9 cellular contexts compared by ENCODE assay signal in genomic region chr19:1690570-1691307, GRCh38. TPM values are rescaled to one million over a fixed set of nuclear protein-coding genes. Genes with fewer than 3 reads are reported as not detected.
DNase-seq lines count a peak whose midpoint lies in the region; ATAC-seq and TF ChIP-seq lines count a peak whose summit lies in the region.
"Had no signal": no experiment of that assay in that cellular context is flagged by ENCODE, and none has a peak within 500 bp of the region (broad histone marks: within the 10 kb centered on the region; RNA-seq: fewer than 3 reads in every experiment).

No MANE protein-coding gene starts in this region.

- no peaks in the 10 kb centered on the region for H3K4me1 Mint-ChIP-seq in CD4-positive, alpha-beta memory T cell
- no peaks in the 10 kb centered on the region for H3K4me1 Mint-ChIP-seq in endothelial cell (ENCODE audit: unreplicated experiment)
- no peaks in the 10 kb centered on the region for H3K4me1 Mint-ChIP-seq in glutamatergic neuron (ENCODE audit: low read depth, unreplicated experiment)

- peaks cover 0 to 13% (median 9%) of the 10 kb centered on the region in 8 donors for H3K9me3 Mint-ChIP-seq in CD4-positive, alpha-beta memory T cell
- H3K9me3 Mint-ChIP-seq in endothelial cell (ENCODE audit: unreplicated experiment) (no peaks in the 10 kb centered on the region), glutamatergic neuron (ENCODE audit: unreplicated experiment) (peaks cover 5% of the 10 kb centered on the region)

- WGBS in testis, 2 donors = 7 to 17% methylated on average over 19 to 32 of the region's 32 CpGs

- H3K27me3 Mint-ChIP-seq in CD4-positive, alpha-beta memory T cell = peaks cover 11 to 20% of the 10 kb centered on the region in 2 donors
- H3K27me3 Mint-ChIP-seq in endothelial cell (ENCODE audit: unreplicated experiment) (peaks cover 12% of the 10 kb centered on the region), glutamatergic neuron (ENCODE audit: unreplicated experiment) (peaks cover 9% of the 10 kb centered on the region)

- ATAC-seq in GM21367 (IDR thresholded peaks at IDR 0.05; ENCODE audit: unreplicated experiment) = no peak

- H3K4me3 Mint-ChIP-seq in CD4-positive, alpha-beta memory T cell = peak overlapping the region in 1 of 8 donors; percentile 31
- H3K4me3 Mint-ChIP-seq in endothelial cell (ENCODE audit: unreplicated experiment) (no peak overlapping the region), glutamatergic neuron (ENCODE audit: unreplicated experiment) (no peak overlapping the region)

- H3K4me3 ChIP-seq in CD4-positive, alpha-beta memory T cell (ENCODE audit: low read length in 2 of 2) = no peak overlapping the region
- H3K4me3 ChIP-seq in Jurkat, Clone E6-1 (ENCODE audit: low read length) = no peak overlapping the region
- H3K4me3 ChIP-seq in iPS-18c (ENCODE audit: insufficient read depth, low read depth, low read length) (peak overlapping the region; percentile 20; the same call in 1 of the 2 replicates), testis (no peak overlapping the region)
- H3K4me3 ChIP-seq: right lobe of liver had no signal

- no peak for TF ChIP-seq POLR2A in testis (IDR thresholded peaks at IDR 0.05)

- H3K9me3 ChIP-seq in CD4-positive, alpha-beta memory T cell (ENCODE audit: control insufficient read depth in 1 of 2, low read length in 2 of 2) = no peaks in the 10 kb centered on the region
- no peaks in the 10 kb centered on the region for H3K9me3 ChIP-seq in iPS-18c (ENCODE audit: control insufficient read depth, insufficient read depth, low read length)
- H3K9me3 ChIP-seq in testis = no peaks in the 10 kb centered on the region
- H3K9me3 ChIP-seq: right lobe of liver had no signal

- POLR2A ChIA-PET in CD4-positive, alpha-beta memory T cell (lab: Charles Lee; ENCODE audit: partially characterized antibody) = no interaction called here

- no peaks in the 10 kb centered on the region for H3K4me1 ChIP-seq in CD4-positive, alpha-beta memory T cell (ENCODE audit: insufficient read depth, low read length)
- H3K4me1 ChIP-seq in testis = no peaks in the 10 kb centered on the region
- H3K4me1 ChIP-seq: right lobe of liver had no signal

- intact Hi-C loops in CD4-positive, alpha-beta memory T cell (cut with micrococcal nuclease) = no loop called here
- intact Hi-C loops in testis (cut with DNase I; ENCODE audit: low total_unique reads) = no loop called here

- DNase-seq in CD4-positive, alpha-beta memory T cell = peak in 3 of 5 donors; percentile 38 to 61 (median 43)
- DNase-seq in Jurkat, Clone E6-1 (ENCODE audit: low read depth, low spot score) = peak; percentile 42
- peak; percentile 80 for DNase-seq in activated CD8-positive, alpha-beta memory T cell treated with anti-CD3 and anti-CD28 coated beads for 24 hours
- DNase-seq in testis = peak; percentile 84
- no peak for DNase-seq in endothelial cell (ENCODE audit: low spot score)
- no peak for DNase-seq in glutamatergic neuron

- CTCF ChIA-PET in CD4-positive, alpha-beta memory T cell (lab: Charles Lee; ENCODE audit: partially characterized antibody) = interaction anchor here (1.6 kb wide), 1 partner anchor 18 kb away, joined by 6 read pairs; no protein-coding TSS in a partner anchor

- H3K27me3 ChIP-seq in CD4-positive, alpha-beta memory T cell (ENCODE audit: insufficient read depth, low read length) = no peaks in the 10 kb centered on the region
- no peaks in the 10 kb centered on the region for H3K27me3 ChIP-seq in testis

- peaks cover 0 to 4% of the 10 kb centered on the region in 2 donors for H3K36me3 Mint-ChIP-seq in CD4-positive, alpha-beta memory T cell
- H3K36me3 Mint-ChIP-seq in endothelial cell (ENCODE audit: low read depth, unreplicated experiment) (no peaks in the 10 kb centered on the region), glutamatergic neuron (ENCODE audit: unreplicated experiment) (peaks cover 8% of the 10 kb centered on the region)

- no peak overlapping the region for H3K27ac ChIP-seq in CD4-positive, alpha-beta memory T cell (ENCODE audit: low read depth, low read length)
- no peak overlapping the region for H3K27ac ChIP-seq in testis
- H3K27ac ChIP-seq: right lobe of liver had no signal

- H3K27ac Mint-ChIP-seq in CD4-positive, alpha-beta memory T cell = no peak overlapping the region
- H3K27ac Mint-ChIP-seq in endothelial cell (ENCODE audit: unreplicated experiment) (no peak overlapping the region), glutamatergic neuron (ENCODE audit: unreplicated experiment) (no peak overlapping the region)

- TF ChIP-seq CTCF in testis (IDR thresholded peaks at IDR 0.05) (no peak), endothelial cell (IDR thresholded peaks at IDR 0.05; ENCODE audit: unreplicated experiment) (no peak), glutamatergic neuron (IDR thresholded peaks at IDR 0.05; ENCODE audit: partially characterized antibody, unreplicated experiment) (no peak)

- H3K36me3 ChIP-seq in CD4-positive, alpha-beta memory T cell (ENCODE audit: insufficient read depth, low read length) = no peaks in the 10 kb centered on the region
- no peaks in the 10 kb centered on the region for H3K36me3 ChIP-seq in testis (ENCODE audit: low read depth, missing control alignments)
- H3K36me3 ChIP-seq: right lobe of liver had no signal

RNA-seq across cellular contexts. Expression of gene TCF3, which starts 38.3 kb away (rescaled TPM):
- 10 to 100 TPM; 72.0 to 75.7 TPM for total RNA-seq in CD4-positive, alpha-beta memory T cell
- polyA plus RNA-seq in CD4-positive, alpha-beta memory T cell = 10 to 100 TPM in 1 of 2 donors, 1 to 10 TPM in 1; 1.8 to 13.3 TPM
- 247 TPM for polyA plus RNA-seq in Jurkat, Clone E6-1 (2012; ENCODE audit: insufficient read depth, insufficient read length)
- total RNA-seq in testis = 100 to 1,000 TPM; 330 to 423 TPM
- 157 TPM for polyA plus RNA-seq in testis (ENCODE audit: insufficient read depth, low read depth, low replicate concordance)
- total RNA-seq in endothelial cell (ENCODE audit: unreplicated experiment) = 255 TPM
- total RNA-seq in glutamatergic neuron (ENCODE audit: unreplicated experiment) = 249 TPM

Comparison
In these comparisons a context has a peak if more than half of its experiments do, and no peak if none do; other contexts are left out.
1. DNase-seq: peak in CD4-positive, alpha-beta memory T cell (3 of 5), Jurkat, Clone E6-1 (single experiment), activated CD8-positive, alpha-beta memory T cell treated with anti-CD3 and anti-CD28 coated beads for 24 hours (single experiment) and testis (single experiment); none in endothelial cell (single experiment) and glutamatergic neuron (single experiment).